In genomic region chr20:59780494-59781185, GRCh38 we compare ENCODE assay signal across 16 cellular contexts.
DNase-seq lines count a peak whose midpoint lies in the region; ATAC-seq and TF ChIP-seq lines count a peak whose summit lies in the region.
"Had no signal": no experiment of that assay in that cellular context is flagged by ENCODE, and none has a peak within 500 bp of the region (broad histone marks: within the 10 kb centered on the region; RNA-seq: fewer than 3 reads in every experiment).

No MANE protein-coding gene starts in this region.

- no peak for TF ChIP-seq CTCF in WERI-Rb-1 (IDR thresholded peaks at IDR 0.05; ENCODE audit: low read depth, low read length)

- no peaks in the 10 kb centered on the region for H3K27me3 ChIP-seq in H7 (ENCODE audit: control insufficient read depth, insufficient read depth, low read length)
- H3K27me3 ChIP-seq in WERI-Rb-1 (ENCODE audit: insufficient read depth, low read depth, severe bottlenecking) = peaks cover 83% of the 10 kb centered on the region
- H3K27me3 ChIP-seq: SJSA1 had no signal

- no peak overlapping the region for H3K4me3 ChIP-seq in H7 (ENCODE audit: insufficient read depth, low read depth, low read length)
- H3K4me3 ChIP-seq in WERI-Rb-1 (ENCODE audit: low read depth, low read length) = no peak overlapping the region
- H3K4me3 ChIP-seq: SJSA1 had no signal

- DNase-seq in D341Med (ENCODE audit: low spot score) = peak; percentile 3
- peak; percentile 6 for DNase-seq in H7
- DNase-seq in activated CD8-positive, alpha-beta memory T cell treated with anti-CD3 and anti-CD28 coated beads, Interleukin-2, amount 50 U/mL, for 48 hours = peak; percentile 13
- peak; percentile 15 for DNase-seq in islet precursor cell
- DNase-seq in WERI-Rb-1 = no peak
- no peak for DNase-seq in NCI-H146 (lab: John Stamatoyannopoulos, UW)
- DNase-seq: DMS79, HCEC 1CT, NCI-H1436 treated with DMSO at 0.1 percent for 48 hours, NCI-H2029 treated with DMSO at 0.1 percent for 48 hours, NCI-H2171 treated with DMSO at 0.1 percent for 48 hours, NCI-H446 had no signal

- H3K36me3 ChIP-seq in H7 (replicated peaks; ENCODE audit: control insufficient read depth, insufficient read depth, low read length) (no peaks in the 10 kb centered on the region), WERI-Rb-1 (no peaks in the 10 kb centered on the region)
- H3K36me3 ChIP-seq: SJSA1 had no signal

- no peaks in the 10 kb centered on the region for H3K9me3 ChIP-seq in WERI-Rb-1 (ENCODE audit: severe bottlenecking)
- H3K9me3 ChIP-seq: SJSA1 had no signal

- no peak overlapping the region for H3K27ac ChIP-seq in WERI-Rb-1
- H3K27ac ChIP-seq: C4-2B, SJSA1 had no signal

- no peak for ATAC-seq in HG03565 (IDR thresholded peaks at IDR 0.05; ENCODE audit: unreplicated experiment)
- ATAC-seq: Panc1 had no signal

Comparison
In these comparisons a context has a peak if more than half of its experiments do, and no peak if none do; other contexts are left out.
1. DNase-seq: peak in D341Med (single experiment), H7 (single experiment), activated CD8-positive, alpha-beta memory T cell treated with anti-CD3 and anti-CD28 coated beads, Interleukin-2, amount 50 U/mL, for 48 hours (single experiment) and islet precursor cell (single experiment); none in WERI-Rb-1 (single experiment) and NCI-H146 (single experiment).